ENCODE assay signal across 8 cellular contexts in genomic region chr10:97498076-97498840, GRCh38. TPM values are rescaled to one million over a fixed set of nuclear protein-coding genes. Genes with fewer than 3 reads are reported as not detected.
DNase-seq lines count a peak whose midpoint lies in the region; ATAC-seq and TF ChIP-seq lines count a peak whose summit lies in the region.

TSS of gene MMS19 (minus strand) at chr10:97498422. CDS start at chr10:97498384, 38 bp downstream.

- peak; percentile 96 to 97 for DNase-seq in NCI-H187 (lab: John Stamatoyannopoulos, UW)
- peak; percentile 97 to 100 (median 99) for DNase-seq in T-helper 2 cell
- DNase-seq in right atrium auricular region (ENCODE audit: low spot score): peak; percentile 99
- peak; percentile 99 for DNase-seq in putamen (ENCODE audit: low spot score)
- DNase-seq in vagina (ENCODE audit: extremely low spot score in 2 of 2): peak; percentile 99

- H3K9me3 ChIP-seq in right atrium auricular region (no peaks in the 10 kb centered on the region), vagina (no peaks in the 10 kb centered on the region)

- H3K36me3 ChIP-seq in right atrium auricular region (no peaks in the 10 kb centered on the region), vagina (peaks cover 0 to 2% of the 10 kb centered on the region in 2 donors)

- peak in 1 of 2 donors; percentile 81 for TF ChIP-seq POLR2A in vagina (IDR thresholded peaks at IDR 0.05)

- TF ChIP-seq CTCF in right atrium auricular region (IDR thresholded peaks at IDR 0.05): no peak
- TF ChIP-seq CTCF in vagina (IDR thresholded peaks at IDR 0.05): no peak

- H3K4me3 ChIP-seq in right atrium auricular region: peak within 1 kb of the TSS; percentile 86 to 88
- H3K4me3 ChIP-seq in vagina: peak within 1 kb of the TSS; percentile 75 to 84

- ATAC-seq in GM18498 (IDR thresholded peaks at IDR 0.05; ENCODE audit: unreplicated experiment) (peak; percentile 93), HG02938 (IDR thresholded peaks at IDR 0.05; ENCODE audit: unreplicated experiment) (peak; percentile 89)

- intact Hi-C loops in vagina (cut with DNase I): loop anchor here (5.0 kb wide), 1 partner anchor 44 kb away; no protein-coding TSS in a partner anchor

- H3K27me3 ChIP-seq in right atrium auricular region (no peaks in the 10 kb centered on the region), vagina (no peaks in the 10 kb centered on the region)

- peak within 1 kb of the TSS; percentile 87 for H3K27ac ChIP-seq in angular gyrus (ENCODE audit: low read depth, low read length)
- H3K27ac ChIP-seq in right atrium auricular region: peak within 1 kb of the TSS; percentile 96 to 97
- peak within 1 kb of the TSS; percentile 94 for H3K27ac ChIP-seq in vagina

- H3K4me1 ChIP-seq in right atrium auricular region (peaks cover 0 to 49% of the 10 kb centered on the region in 2 donors), vagina (peaks cover 52% of the 10 kb centered on the region)

RNA-seq across cellular contexts. Expression of gene MMS19, which starts in this region (rescaled TPM):
- total RNA-seq in right atrium auricular region: 10 to 100 TPM; 48.0 to 51.8 TPM
- total RNA-seq in vagina: 92.6 TPM

Comparison
In these comparisons a context has a peak if more than half of its experiments do, and no peak if none do; other contexts are left out.
1. Peak in every context shown above with its lines: DNase-seq, ATAC-seq, H3K4me3 ChIP-seq and H3K27ac ChIP-seq.